ENCODE assay signal across 13 cellular contexts in the genomic region with DNA sequence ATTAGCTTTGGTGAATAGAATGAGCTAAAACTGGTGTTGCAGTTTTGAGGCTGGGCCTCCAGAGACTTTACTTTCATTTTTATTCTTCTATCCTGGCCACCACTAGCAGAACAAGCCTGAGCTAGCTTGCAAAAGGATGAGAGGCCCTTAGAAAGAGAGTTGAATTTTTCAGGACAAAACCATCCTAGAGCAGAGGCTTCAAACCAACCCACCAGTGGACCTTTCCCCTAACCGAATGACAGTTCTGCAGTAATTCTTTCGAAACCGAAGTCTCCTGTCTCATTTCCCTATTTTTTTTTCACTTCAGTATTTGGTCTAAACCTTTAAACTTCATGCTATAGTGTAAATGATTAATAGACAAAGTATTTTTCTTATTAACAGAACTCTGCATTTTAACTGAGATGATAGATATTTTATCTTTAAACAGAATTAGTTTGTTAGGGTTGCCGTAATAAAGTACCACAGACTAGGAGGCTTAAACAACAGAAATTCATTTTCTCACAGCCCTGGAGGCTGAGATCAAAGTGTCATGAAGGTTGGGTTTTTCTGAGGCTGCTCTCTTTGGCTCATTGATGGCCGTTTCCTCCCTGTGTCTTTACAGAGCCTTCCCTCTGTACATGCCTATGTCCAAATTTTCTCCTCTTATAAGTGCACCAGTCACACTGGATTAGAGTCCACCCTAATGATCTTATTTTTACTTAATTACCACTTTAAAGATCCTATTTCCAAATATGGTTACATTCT.
DNase-seq lines count a peak whose midpoint lies in the region; ATAC-seq and FAIRE-seq lines count a peak whose summit lies in the region.
"Had no signal": no experiment of that assay in that cellular context is flagged by ENCODE, and none has a peak within 500 bp of the region (broad histone marks: within the 10 kb centered on the region; RNA-seq: fewer than 3 reads in every experiment).

No MANE protein-coding gene starts in this region.

- DNase-seq in SKM-1 (lab: John Stamatoyannopoulos, UW; ENCODE audit: unreplicated experiment) (peak; percentile 5), NCI-H1417 treated with DMSO at 0.1 percent for 48 hours (lab: John Stamatoyannopoulos, UW) (no peak), AG08396 (ENCODE audit: low spot score) (no peak), RCC 7860 (ENCODE audit: low spot score) (no peak), SW480 (ENCODE audit: low spot score) (no peak)
- DNase-seq: effector CD4-positive, alpha-beta T cell; GM23248; natural killer cell; tibial artery had no signal

- ATAC-seq in GM18520 (IDR thresholded peaks at IDR 0.05; ENCODE audit: unreplicated experiment) = peak; percentile 74
- ATAC-seq in GM21576 (IDR thresholded peaks at IDR 0.05; ENCODE audit: unreplicated experiment) = peak; percentile 74
- ATAC-seq in HG03175 (IDR thresholded peaks at IDR 0.05; ENCODE audit: unreplicated experiment) = peak; percentile 86
- ATAC-seq: natural killer cell, Panc1 had no signal

- no peak for FAIRE-seq in RCC 7860 (lab: Jason Lieb, UNC)
